ENCODE assay signal across 1 cellular context in the genomic region with DNA sequence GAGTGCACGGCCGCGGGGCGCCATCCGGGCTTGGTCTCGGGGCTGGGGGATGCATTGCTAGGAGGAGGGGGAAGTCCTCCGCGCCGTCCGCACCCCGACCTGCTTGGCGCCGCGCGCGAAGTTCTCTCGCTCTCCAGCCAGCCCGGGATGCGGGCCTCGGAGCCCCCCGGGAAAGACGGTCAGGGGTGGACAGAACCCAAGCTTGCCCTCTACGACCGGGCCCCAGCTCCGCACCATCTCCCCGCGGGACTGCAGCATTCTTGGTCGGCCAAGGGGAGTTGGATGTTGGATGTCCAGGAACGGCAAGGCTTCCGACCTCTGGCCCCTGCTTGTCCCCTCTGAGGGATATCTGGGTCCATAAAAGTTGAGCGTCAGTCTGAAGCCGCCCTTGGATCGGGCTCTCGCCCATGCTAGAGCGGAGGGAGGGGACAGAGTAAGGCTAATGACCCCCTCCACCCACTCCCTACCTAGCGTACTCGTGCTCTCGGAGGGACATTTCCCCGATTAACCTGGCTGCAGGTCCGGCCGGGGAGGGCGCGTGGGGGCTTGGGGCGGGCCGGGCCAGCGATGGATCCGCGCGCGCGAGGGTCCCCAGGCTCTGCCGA.
TF ChIP-seq lines count a peak whose summit lies in the region.

No MANE protein-coding gene starts in this region.

TF ChIP-seq in H1, 55 proteins besides CTCF, POLR2A, EP300 and RAD21:
- peak; percentile 28; the same call in 1 of the 2 replicates for TF ChIP-seq SUZ12 (IDR thresholded peaks at IDR 0.05; ENCODE audit: low read length)
- TF ChIP-seq CBX5 (IDR thresholded peaks at IDR 0.05; ENCODE audit: low read depth, low read length) = no peak
- no peak for TF ChIP-seq SAP30 (IDR thresholded peaks at IDR 0.05; ENCODE audit: insufficient read depth, insufficient replicate concordance, low read length)
- TF ChIP-seq EZH2 (IDR thresholded peaks at IDR 0.05; ENCODE audit: low read depth, low read length, severe bottlenecking) = no peak
- peak; percentile 59 for TF ChIP-seq KDM4A (IDR thresholded peaks at IDR 0.05; ENCODE audit: low read depth, low read length, severe bottlenecking)
- TF ChIP-seq E2F6 (IDR thresholded peaks at IDR 0.05) = no peak
- TF ChIP-seq POU5F1 (IDR thresholded peaks at IDR 0.05; ENCODE audit: low read depth, low read length) = no peak
- no peak for TF ChIP-seq KDM5A (IDR thresholded peaks at IDR 0.05; ENCODE audit: low read length)
- TF ChIP-seq TEAD4 (IDR thresholded peaks at IDR 0.05; ENCODE audit: low read depth, low read length) = no peak
- 0 out of 2 replicates have a peak, but pooled peaks have one; percentile 11 for TF ChIP-seq PHF8 (conservative IDR thresholded peaks at IDR 0.05; ENCODE audit: low read depth, low read length)
- TF ChIP-seq CREB1 (IDR thresholded peaks at IDR 0.05) = no peak
- TF ChIP-seq HDAC2 (IDR thresholded peaks at IDR 0.05; ENCODE audit: borderline replicate concordance in 1 of 2, low read depth in 2 of 2, low read length in 2 of 2) = no peak
- TF ChIP-seq SP4 (IDR thresholded peaks at IDR 0.05; ENCODE audit: low read length) = no peak
